In the genomic region with DNA sequence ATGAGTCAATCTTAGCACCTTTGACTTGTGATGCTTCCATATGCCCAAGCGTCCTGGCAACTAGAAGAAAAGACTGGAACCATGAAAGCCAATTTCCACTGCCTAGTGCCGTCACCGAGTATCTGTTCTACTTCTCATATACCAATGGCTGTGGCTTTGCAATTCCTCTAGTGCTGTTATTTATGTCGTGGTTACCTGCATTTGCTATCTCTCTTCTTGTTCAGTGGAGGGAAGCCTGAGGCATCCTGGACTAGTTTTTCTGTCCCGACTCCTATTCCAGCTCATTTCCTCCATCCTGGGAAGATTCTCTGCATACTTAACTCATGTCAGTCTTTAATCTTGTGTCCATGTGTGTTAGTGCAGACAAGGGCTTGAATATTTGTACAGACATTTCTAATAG, we compare ENCODE assay signal across 16 cellular contexts.
DNase-seq lines count a peak whose midpoint lies in the region; ATAC-seq, FAIRE-seq and TF ChIP-seq lines count a peak whose summit lies in the region.
"Had no signal": no experiment of that assay in that cellular context is flagged by ENCODE, and none has a peak within 500 bp of the region (broad histone marks: within the 10 kb centered on the region; RNA-seq: fewer than 3 reads in every experiment).

No MANE protein-coding gene starts in this region.

- DNase-seq in astrocyte (ENCODE audit: low read depth) (no peak), mesothelial cell of epicardium (ENCODE audit: low spot score in 2 of 2, unreplicated experiment in 2 of 2) (no peak), AG08396 (ENCODE audit: low spot score) (no peak), cerebellar cortex (ENCODE audit: low spot score) (no peak)
- no peak for DNase-seq in natural killer cell treated with Interleukin-12 subunit alpha and Interleukin-12 subunit beta and Interleukin-15 and Interleukin-18, amount 100 ng/mL, for 72 hours (ENCODE audit: low spot score)
- DNase-seq: KG1, MG63, NCI-H1105, NCI-H1694 treated with DMSO at 0.1 percent for 48 hours, NCI-H2171, NCI-H82 had no signal

- no peak overlapping the region for H3K4me3 Mint-ChIP-seq in astrocyte (ENCODE audit: unreplicated experiment)
- no peak overlapping the region for H3K4me3 Mint-ChIP-seq in mesothelial cell of epicardium
- H3K4me3 Mint-ChIP-seq in natural killer cell treated with Interleukin-12 subunit alpha and Interleukin-12 subunit beta and Interleukin-15 and Interleukin-18, amount 100 ng/mL, for 72 hours, result no peak overlapping the region

- H3K4me1 ChIP-seq in ACC112 (ENCODE audit: control insufficient read depth, insufficient read depth, low read length, unreplicated experiment) (peaks cover 59% of the 10 kb centered on the region), KMS-11 (ENCODE audit: low read depth, poor library complexity, severe bottlenecking) (peaks cover 79% of the 10 kb centered on the region), astrocyte (ENCODE audit: insufficient read depth, low read length) (peaks cover 37% of the 10 kb centered on the region)

- no peak for ATAC-seq in natural killer cell treated with Interleukin-12 subunit alpha and Interleukin-12 subunit beta and Interleukin-15 and Interleukin-18, amount 100 ng/mL, for 72 hours
- no peak for ATAC-seq in HG02642 (IDR thresholded peaks at IDR 0.05; ENCODE audit: poor library complexity, unreplicated experiment)

- H2AFZ ChIP-seq in ACC112 (ENCODE audit: low read length, unreplicated experiment) (no peak overlapping the region), KMS-11 (ENCODE audit: low read depth) (no peak overlapping the region), astrocyte (ENCODE audit: low read depth, low read length) (no peak overlapping the region)

- no peak for FAIRE-seq in astrocyte (lab: Jason Lieb, UNC)
- FAIRE-seq: G401.6, GM12891 had no signal

- H3K36me3 Mint-ChIP-seq in astrocyte (ENCODE audit: low read depth, unreplicated experiment) (peaks cover 72% of the 10 kb centered on the region), mesothelial cell of epicardium (peaks cover 57% of the 10 kb centered on the region)
- peaks cover 31% of the 10 kb centered on the region for H3K36me3 Mint-ChIP-seq in natural killer cell treated with Interleukin-12 subunit alpha and Interleukin-12 subunit beta and Interleukin-15 and Interleukin-18, amount 100 ng/mL, for 72 hours

- H3K36me3 ChIP-seq in ACC112 (ENCODE audit: insufficient read depth, low read length) (peaks cover 93% of the 10 kb centered on the region), KMS-11 (ENCODE audit: insufficient read depth) (peaks cover 9% of the 10 kb centered on the region; the same call in 1 of the 2 replicates), astrocyte (ENCODE audit: insufficient read depth, low read length) (peaks cover 72% of the 10 kb centered on the region)

- peak overlapping the region; percentile 24 for H3K27ac Mint-ChIP-seq in astrocyte (ENCODE audit: unreplicated experiment)
- H3K27ac Mint-ChIP-seq in mesothelial cell of epicardium, result peak overlapping the region; percentile 74
- H3K27ac Mint-ChIP-seq in natural killer cell treated with Interleukin-12 subunit alpha and Interleukin-12 subunit beta and Interleukin-15 and Interleukin-18, amount 100 ng/mL, for 72 hours, result no peak overlapping the region

- no peaks in the 10 kb centered on the region for H3K27me3 Mint-ChIP-seq in astrocyte (ENCODE audit: low read depth, unreplicated experiment)
- no peaks in the 10 kb centered on the region for H3K27me3 Mint-ChIP-seq in mesothelial cell of epicardium (ENCODE audit: low read depth)
- H3K27me3 Mint-ChIP-seq in natural killer cell treated with Interleukin-12 subunit alpha and Interleukin-12 subunit beta and Interleukin-15 and Interleukin-18, amount 100 ng/mL, for 72 hours, result no peaks in the 10 kb centered on the region

- H3K27ac ChIP-seq in ACC112 (ENCODE audit: low read depth, low read length) (peak overlapping the region; percentile 100), KMS-11 (peak overlapping the region; percentile 97), astrocyte (ENCODE audit: low read depth, low read length) (no peak overlapping the region)

- H3K4me2 ChIP-seq in KMS-11, result peak overlapping the region; percentile 76; the same call in 1 of the 2 replicates
- H3K4me2 ChIP-seq in astrocyte (ENCODE audit: low read length), result no peak overlapping the region

- H4K20me1 ChIP-seq in KMS-11 (ENCODE audit: insufficient read depth), result no peaks in the 10 kb centered on the region
- H4K20me1 ChIP-seq in astrocyte (ENCODE audit: insufficient read depth, low read length), result no peaks in the 10 kb centered on the region

- peaks cover 5% of the 10 kb centered on the region for H3K9me3 ChIP-seq in astrocyte (ENCODE audit: insufficient read depth, low read depth, low read length)

- H3K4me3 ChIP-seq in ACC112 (ENCODE audit: low read depth, low read length), result no peak overlapping the region
- H3K4me3 ChIP-seq in KMS-11 (IDR thresholded peaks at IDR 0.05; ENCODE audit: insufficient read depth, low read depth, low read length), result peak overlapping the region; percentile 3
- no peak overlapping the region for H3K4me3 ChIP-seq in astrocyte (ENCODE audit: insufficient read depth, low read depth, low read length)
- H3K4me3 ChIP-seq: MG63 had no signal

- no peak for TF ChIP-seq CTCF in KMS-11 (conservative IDR thresholded peaks at IDR 0.05; ENCODE audit: low read depth, low read length)
- no peak for TF ChIP-seq CTCF in astrocyte (IDR thresholded peaks at IDR 0.05; ENCODE audit: insufficient read depth, low read depth, low read length)
- TF ChIP-seq CTCF in mesothelial cell of epicardium (IDR thresholded peaks at IDR 0.05; ENCODE audit: unreplicated experiment), result no peak

- H3K4me1 Mint-ChIP-seq in astrocyte (ENCODE audit: low read depth, unreplicated experiment) (peaks cover 38% of the 10 kb centered on the region), mesothelial cell of epicardium (peaks cover 40% of the 10 kb centered on the region)
- H3K4me1 Mint-ChIP-seq in natural killer cell treated with Interleukin-12 subunit alpha and Interleukin-12 subunit beta and Interleukin-15 and Interleukin-18, amount 100 ng/mL, for 72 hours (ENCODE audit: low read depth in 2 of 2), result peaks cover 0 to 7% of the 10 kb centered on the region in 2 donors

- H3K9me3 Mint-ChIP-seq in astrocyte (ENCODE audit: unreplicated experiment) (peaks cover 28% of the 10 kb centered on the region), mesothelial cell of epicardium (peaks cover 14% of the 10 kb centered on the region)
- H3K9me3 Mint-ChIP-seq in natural killer cell treated with Interleukin-12 subunit alpha and Interleukin-12 subunit beta and Interleukin-15 and Interleukin-18, amount 100 ng/mL, for 72 hours, result peaks cover 11% of the 10 kb centered on the region

- H3K79me2 ChIP-seq in ACC112 (ENCODE audit: control insufficient read depth, insufficient read depth, low read length, unreplicated experiment), result peaks cover 49% of the 10 kb centered on the region
- no peaks in the 10 kb centered on the region; the same call in 1 of the 2 replicates for H3K79me2 ChIP-seq in KMS-11 (ENCODE audit: insufficient read depth, low read depth)
- peaks cover 63% of the 10 kb centered on the region for H3K79me2 ChIP-seq in astrocyte (ENCODE audit: insufficient read depth, low read length)

- H3K9ac ChIP-seq in KMS-11 (peak overlapping the region; percentile 40; the same call in 1 of the 2 replicates), astrocyte (ENCODE audit: low read length) (no peak overlapping the region)

- H3K27me3 ChIP-seq in ACC112 (ENCODE audit: insufficient read depth, low read length) (no peaks in the 10 kb centered on the region), KMS-11 (ENCODE audit: insufficient read depth, low read depth) (no peaks in the 10 kb centered on the region), astrocyte (ENCODE audit: insufficient read depth, low read length) (no peaks in the 10 kb centered on the region)
- H3K27me3 ChIP-seq: MG63 had no signal

Comparison
In these comparisons a context has a peak if more than half of its experiments do, and no peak if none do; other contexts are left out.
1. H3K27ac Mint-ChIP-seq: peak in astrocyte (single experiment) and mesothelial cell of epicardium (single experiment); none in natural killer cell treated with Interleukin-12 subunit alpha and Interleukin-12 subunit beta and Interleukin-15 and Interleukin-18, amount 100 ng/mL, for 72 hours (0 of 2).